In the genomic region with DNA sequence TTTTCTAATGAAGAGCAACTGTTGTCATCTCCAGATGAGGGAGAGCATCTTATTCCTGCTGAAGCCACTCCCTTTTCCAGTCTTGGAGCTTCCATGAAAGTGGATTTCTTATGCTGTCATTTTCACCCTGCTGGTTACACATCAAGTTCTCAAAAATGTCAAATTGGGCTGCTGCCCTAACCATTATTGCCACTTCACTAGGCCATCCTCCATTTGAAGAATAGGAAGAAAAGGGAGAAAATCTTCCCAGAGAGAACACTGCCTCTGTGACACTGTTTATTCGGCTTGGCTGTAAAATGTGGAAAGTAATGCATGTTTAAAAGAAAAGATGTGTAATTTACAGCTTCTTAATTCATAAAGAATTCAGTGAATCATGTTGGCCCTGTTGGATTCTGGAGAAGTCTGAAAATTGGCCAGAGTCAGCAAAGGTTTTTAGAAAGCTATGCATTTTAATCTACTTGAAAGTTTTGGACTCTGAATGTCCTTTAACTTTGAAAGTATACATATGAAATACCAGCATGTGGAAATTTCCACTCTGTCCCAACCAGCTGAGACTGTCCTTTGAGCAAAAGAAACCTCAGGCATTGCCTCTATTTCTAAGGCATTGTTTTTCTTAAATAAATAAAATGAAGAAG, we compare ENCODE assay signal across 17 cellular contexts.
DNase-seq lines count a peak whose midpoint lies in the region; ATAC-seq, FAIRE-seq and TF ChIP-seq lines count a peak whose summit lies in the region.
"Had no signal": no experiment of that assay in that cellular context is flagged by ENCODE, and none has a peak within 500 bp of the region (broad histone marks: within the 10 kb centered on the region; RNA-seq: fewer than 3 reads in every experiment).

No MANE protein-coding gene starts in this region.

- FAIRE-seq in H1 (lab: Jason Lieb, UNC) = no peak

- no peak overlapping the region for H3K18ac ChIP-seq in H1 (ENCODE audit: extremely low read depth, low read length)

- peaks cover 14 to 33% (median 25%) of the 10 kb centered on the region in 5 donors for H3K27me3 Mint-ChIP-seq in naive thymus-derived CD4-positive, alpha-beta T cell
- peaks cover 10% of the 10 kb centered on the region for H3K27me3 Mint-ChIP-seq in activated CD4-positive, alpha-beta T cell treated with anti-CD3 and anti-CD28 coated beads for 36 hours
- H3K27me3 Mint-ChIP-seq: memory B cell had no signal

- H3K4me3 Mint-ChIP-seq in naive thymus-derived CD4-positive, alpha-beta T cell = no peak overlapping the region
- H3K4me3 Mint-ChIP-seq in activated CD4-positive, alpha-beta T cell treated with anti-CD3 and anti-CD28 coated beads for 36 hours = no peak overlapping the region
- H3K4me3 Mint-ChIP-seq: memory B cell; natural killer cell treated with Interleukin-12 subunit alpha and Interleukin-12 subunit beta and Interleukin-15 and Interleukin-18, amount 100 ng/mL, for 72 hours had no signal

- H2BK15ac ChIP-seq in H1 (ENCODE audit: low read length) = no peak overlapping the region

- H3K4ac ChIP-seq in H1 (replicated peaks; ENCODE audit: insufficient read length, low read depth, low read length) = no peak overlapping the region

- H3K27me3 ChIP-seq in MG63 = no peaks in the 10 kb centered on the region
- H3K27me3 ChIP-seq in H1 (replicated peaks in 1 of 4; ENCODE audit: control insufficient read depth in 3 of 4, extremely low read depth in 1 of 4, insufficient read depth in 3 of 4, low read length in 3 of 4) = no peaks in the 10 kb centered on the region
- no peaks in the 10 kb centered on the region for H3K27me3 ChIP-seq in osteoblast (ENCODE audit: insufficient read depth, low read length)
- no peaks in the 10 kb centered on the region for H3K27me3 ChIP-seq in naive thymus-derived CD4-positive, alpha-beta T cell (ENCODE audit: control insufficient read depth in 2 of 2, insufficient read depth in 2 of 2, low read length in 2 of 2)
- H3K27me3 ChIP-seq: testis had no signal

- H3K9me3 ChIP-seq in MG63 (no peaks in the 10 kb centered on the region), H1 (ENCODE audit: insufficient read depth in 2 of 2, low read depth in 1 of 2, low read length in 1 of 2) (no peaks in the 10 kb centered on the region), osteoblast (ENCODE audit: low read depth, low read length) (no peaks in the 10 kb centered on the region)
- H3K9me3 ChIP-seq in naive thymus-derived CD4-positive, alpha-beta T cell (ENCODE audit: control insufficient read depth in 2 of 3, low read length in 3 of 3) = no peaks in the 10 kb centered on the region
- H3K9me3 ChIP-seq: prostate gland, testis had no signal

- H3K4me3 ChIP-seq in MG63 (no peak overlapping the region), H1 (ENCODE audit: extremely low read depth in 1 of 4, insufficient read depth in 2 of 4, low read depth in 3 of 4, low read length in 4 of 4) (no peak overlapping the region), osteoblast (ENCODE audit: insufficient read depth, low read length) (no peak overlapping the region)
- H3K4me3 ChIP-seq in naive thymus-derived CD4-positive, alpha-beta T cell (ENCODE audit: low read length) = no peak overlapping the region
- H3K4me3 ChIP-seq: prostate gland, testis had no signal

- H2AFZ ChIP-seq in H1 (ENCODE audit: low read length) (no peak overlapping the region), osteoblast (ENCODE audit: low read length) (peak overlapping the region; percentile 37)

- intact Hi-C loops in naive thymus-derived CD4-positive, alpha-beta T cell (cut with micrococcal nuclease) = no loop called here
- intact Hi-C loops in left colon (cut with DNase I, micrococcal nuclease) = no loop called here
- intact Hi-C loops in activated CD4-positive, alpha-beta T cell treated with anti-CD3 and anti-CD28 coated beads for 36 hours (cut with DNase I, micrococcal nuclease) = no loop called here

- 95% methylated on average over 1 of the region's 1 CpG; no CpG with 5 or more reads in 1 of the 2 experiments for WGBS in H1 (ENCODE audit: extremely low coverage in 1 of 2, insufficient coverage in 1 of 2, insufficient read length in 1 of 2, insufficient replicate concordance in 2 of 2, low coverage in 1 of 2, low lambda C conversion rate in 2 of 2, missing lambda C conversion rate in 1 of 2), 2 experiments

- H3K4me2 ChIP-seq in H1 (ENCODE audit: insufficient read depth in 1 of 2, low read depth in 2 of 2, low read length in 2 of 2) (no peak overlapping the region), osteoblast (ENCODE audit: insufficient read depth, low read length) (peak overlapping the region; percentile 26)

- DNase-seq in AG20443 (ENCODE audit: low spot score) = peak; percentile 30
- DNase-seq in MG63 = peak; percentile 56
- DNase-seq in H1 (ENCODE audit: low read depth in 1 of 2, low spot score in 2 of 2) = no peak
- no peak for DNase-seq in osteoblast (ENCODE audit: insufficient read length, low spot score, missing footprints)
- no peak for DNase-seq in naive thymus-derived CD4-positive, alpha-beta T cell
- DNase-seq in left colon = no peak
- DNase-seq in GDM1 (lab: John Stamatoyannopoulos, UW) = no peak
- DNase-seq in activated CD4-positive, alpha-beta T cell treated with anti-CD3 and anti-CD28 coated beads for 36 hours = no peak
- DNase-seq: activated CD8-positive, alpha-beta memory T cell treated with anti-CD3 and anti-CD28 coated beads, Interleukin-2, amount 50 U/mL, for 48 hours; AML-193; KG1; stimulated activated CD4-positive, alpha-beta T cell treated with anti-CD3 and anti-CD28 coated beads, Interleukin-12 subunit alpha, Interleukin-12 subunit beta, amount 100 ng/mL, for 4 hours; T-helper 1 cell had no signal

- TF ChIP-seq EP300 in H1 (IDR thresholded peaks at IDR 0.05; ENCODE audit: borderline replicate concordance in 1 of 2, low read depth in 2 of 2, low read length in 2 of 2) = no peak

- H4K91ac ChIP-seq in H1 (replicated peaks; ENCODE audit: insufficient read length, low read length) = no peak overlapping the region

- H2BK5ac ChIP-seq in H1 (ENCODE audit: low read depth, low read length) = no peak overlapping the region

- H3K23ac ChIP-seq in H1 (ENCODE audit: insufficient read length) = no peak overlapping the region

- no peak overlapping the region; a peak in 1 of 7 replicates for H3K9ac ChIP-seq in H1 (replicated peaks in 1 of 4; ENCODE audit: extremely low read depth in 1 of 4, low read depth in 3 of 4, low read length in 3 of 4)

- H2AK5ac ChIP-seq in H1 (ENCODE audit: low read depth, low read length) = no peak overlapping the region

- H4K20me1 ChIP-seq in H1 (replicated peaks in 1 of 2; ENCODE audit: control insufficient read depth in 1 of 2, insufficient read depth in 2 of 2, low read length in 2 of 2) (peaks cover 0 to 2% of the 10 kb centered on the region in 2 experiments), osteoblast (ENCODE audit: insufficient read depth, low read length) (no peaks in the 10 kb centered on the region)

- H2BK20ac ChIP-seq in H1 (ENCODE audit: low read length) = peak overlapping the region; percentile 87; the same call in 1 of the 2 replicates

- H3K4me1 ChIP-seq in H1 (replicated peaks in 1 of 4; ENCODE audit: control insufficient read depth in 3 of 4, insufficient read depth in 4 of 4, low read length in 3 of 4) = peaks cover 13 to 43% (median 20%) of the 10 kb centered on the region in 4 experiments
- peaks cover 30% of the 10 kb centered on the region for H3K4me1 ChIP-seq in osteoblast (ENCODE audit: insufficient read depth, low read length)
- H3K4me1 ChIP-seq in naive thymus-derived CD4-positive, alpha-beta T cell (ENCODE audit: control insufficient read depth in 2 of 2, insufficient read depth in 2 of 2, low read length in 2 of 2) = no peaks in the 10 kb centered on the region
- H3K4me1 ChIP-seq: prostate gland had no signal

- POLR2A ChIA-PET in H1 (lab: Charles Lee; ENCODE audit: partially characterized antibody) = interaction anchor here (1.1 kb wide), 1 partner anchor 419 kb away, joined by 3 read pairs; no protein-coding TSS in a partner anchor
- POLR2A ChIA-PET in naive thymus-derived CD4-positive, alpha-beta T cell (lab: Charles Lee) = no interaction called here
- POLR2A ChIA-PET in activated CD4-positive, alpha-beta T cell treated with anti-CD3 and anti-CD28 coated beads for 36 hours (lab: Charles Lee) = no interaction called here

- H3K36me3 ChIP-seq in MG63 (no peaks in the 10 kb centered on the region), H1 (ENCODE audit: control insufficient read depth in 2 of 4, insufficient read depth in 4 of 4, low read length in 3 of 4) (peaks cover 0 to 13% (median 2%) of the 10 kb centered on the region in 4 experiments; a peak in 1 of 8 replicates), osteoblast (ENCODE audit: insufficient read depth, low read length) (no peaks in the 10 kb centered on the region)
- H3K36me3 ChIP-seq in naive thymus-derived CD4-positive, alpha-beta T cell (ENCODE audit: control insufficient read depth in 2 of 3, insufficient read depth in 3 of 3, low read length in 3 of 3) = no peaks in the 10 kb centered on the region
- H3K36me3 ChIP-seq: prostate gland had no signal

- no peak for TF ChIP-seq RAD21 in H1 (IDR thresholded peaks at IDR 0.05 in 1 of 2, conservative IDR thresholded peaks at IDR 0.05 in 1 of 2; ENCODE audit: low read depth in 2 of 2, low read length in 2 of 2)

- no peaks in the 10 kb centered on the region; a peak in 1 of 4 replicates for H3K79me2 ChIP-seq in H1 (ENCODE audit: control insufficient read depth in 1 of 2, insufficient read depth in 2 of 2, low read length in 2 of 2)
- H3K79me2 ChIP-seq in osteoblast (ENCODE audit: insufficient read depth, low read length) = no peaks in the 10 kb centered on the region

- H2BK120ac ChIP-seq in H1 (replicated peaks; ENCODE audit: low read depth, low read length) = no peak overlapping the region

- H3K4me1 Mint-ChIP-seq in naive thymus-derived CD4-positive, alpha-beta T cell = no peaks in the 10 kb centered on the region
- H3K4me1 Mint-ChIP-seq in activated CD4-positive, alpha-beta T cell treated with anti-CD3 and anti-CD28 coated beads for 36 hours = no peaks in the 10 kb centered on the region

- no peak for ATAC-seq in naive thymus-derived CD4-positive, alpha-beta T cell
- no peak for ATAC-seq in left colon
- no peak for ATAC-seq in activated CD4-positive, alpha-beta T cell treated with anti-CD3 and anti-CD28 coated beads for 36 hours
- ATAC-seq: natural killer cell treated with Interleukin-12 subunit alpha and Interleukin-12 subunit beta and Interleukin-15 and Interleukin-18, amount 100 ng/mL, for 72 hours had no signal

- TF ChIP-seq CTCF in H1 (IDR thresholded peaks at IDR 0.05; ENCODE audit: control extremely low read depth in 1 of 3, insufficient read depth in 1 of 3, low read depth in 1 of 3, low read length in 3 of 3) (no peak), osteoblast (IDR thresholded peaks at IDR 0.05; ENCODE audit: extremely low read depth, low read depth, low read length) (no peak)

- TF ChIP-seq POLR2A in H1 (IDR thresholded peaks at IDR 0.05; ENCODE audit: control extremely low read depth in 1 of 2, low read depth in 2 of 2, low read length in 2 of 2) = no peak

- no peak overlapping the region for H3K27ac Mint-ChIP-seq in naive thymus-derived CD4-positive, alpha-beta T cell
- H3K27ac Mint-ChIP-seq in activated CD4-positive, alpha-beta T cell treated with anti-CD3 and anti-CD28 coated beads for 36 hours = no peak overlapping the region
- H3K27ac Mint-ChIP-seq: memory B cell; natural killer cell treated with Interleukin-12 subunit alpha and Interleukin-12 subunit beta and Interleukin-15 and Interleukin-18, amount 100 ng/mL, for 72 hours had no signal

- H3K56ac ChIP-seq in H1 (replicated peaks; ENCODE audit: insufficient read length, low read depth, low read length) = no peak overlapping the region

- no peak overlapping the region for H2BK12ac ChIP-seq in H1 (ENCODE audit: low read depth, low read length)

- no peak overlapping the region for H3K14ac ChIP-seq in H1 (ENCODE audit: insufficient read length)

- no peaks in the 10 kb centered on the region for H3K9me3 Mint-ChIP-seq in naive thymus-derived CD4-positive, alpha-beta T cell
- no peaks in the 10 kb centered on the region for H3K9me3 Mint-ChIP-seq in activated CD4-positive, alpha-beta T cell treated with anti-CD3 and anti-CD28 coated beads for 36 hours (ENCODE audit: low read depth)
- H3K9me3 Mint-ChIP-seq: memory B cell; natural killer cell treated with Interleukin-12 subunit alpha and Interleukin-12 subunit beta and Interleukin-15 and Interleukin-18, amount 100 ng/mL, for 72 hours had no signal

- H4K8ac ChIP-seq in H1 (ENCODE audit: extremely low read depth, insufficient read depth, low read length) = no peak overlapping the region

- H3K23me2 ChIP-seq in H1 (ENCODE audit: low read depth, low read length) = no peaks in the 10 kb centered on the region

- H3K27ac ChIP-seq in H1 (ENCODE audit: low read depth, low read length) (no peak overlapping the region), osteoblast (ENCODE audit: low read depth, low read length) (peak overlapping the region; percentile 75)
- H3K27ac ChIP-seq in naive thymus-derived CD4-positive, alpha-beta T cell (ENCODE audit: low read depth, low read length) = no peak overlapping the region
- H3K27ac ChIP-seq: prostate gland, testis had no signal

- CTCF ChIA-PET in H1 (lab: Charles Lee; ENCODE audit: partially characterized antibody) = interaction anchor here (1.0 to 2.6 kb wide), 9 partner anchors 12 to 409 kb away, joined by 3 to 13 read pairs (median 4); no protein-coding TSS in a partner anchor
- CTCF ChIA-PET in naive thymus-derived CD4-positive, alpha-beta T cell (lab: Charles Lee) = interaction anchor here (0.6 kb wide), 1 partner anchor 463 kb away, joined by 4 read pairs; no protein-coding TSS in a partner anchor
- CTCF ChIA-PET in activated CD4-positive, alpha-beta T cell treated with anti-CD3 and anti-CD28 coated beads for 36 hours (lab: Charles Lee) = interaction anchor here (0.8 to 1.9 kb wide), 2 partner anchors 9 to 391 kb away, joined by 4 to 5 read pairs; no protein-coding TSS in a partner anchor

- H4K5ac ChIP-seq in H1 (ENCODE audit: insufficient read length, low read depth, low read length) = no peak overlapping the region

- no peaks in the 10 kb centered on the region for H3K79me1 ChIP-seq in H1 (ENCODE audit: low read depth, low read length)

- no peaks in the 10 kb centered on the region for H3K36me3 Mint-ChIP-seq in naive thymus-derived CD4-positive, alpha-beta T cell
- no peaks in the 10 kb centered on the region for H3K36me3 Mint-ChIP-seq in activated CD4-positive, alpha-beta T cell treated with anti-CD3 and anti-CD28 coated beads for 36 hours (ENCODE audit: low read depth)
- H3K36me3 Mint-ChIP-seq: natural killer cell treated with Interleukin-12 subunit alpha and Interleukin-12 subunit beta and Interleukin-15 and Interleukin-18, amount 100 ng/mL, for 72 hours had no signal

Comparison
In these comparisons a context has a peak if more than half of its experiments do, and no peak if none do; other contexts are left out.
1. DNase-seq: peak in AG20443 (single experiment) and MG63 (single experiment); none in H1 (0 of 2), osteoblast (single experiment), naive thymus-derived CD4-positive, alpha-beta T cell (0 of 9), left colon (0 of 2), GDM1 (single experiment) and activated CD4-positive, alpha-beta T cell treated with anti-CD3 and anti-CD28 coated beads for 36 hours (single experiment).